Comparison of ENCODE assay signal across 24 cellular contexts in genomic region chr10:10193848-10194247, GRCh38.
"Had no signal": no experiment of that assay in that cellular context is flagged by ENCODE, and none has a peak within 500 bp of the region (broad histone marks: within the 10 kb centered on the region; RNA-seq: fewer than 3 reads in every experiment).

No MANE protein-coding gene starts in this region.

- ATAC-seq: activated T-helper 17 cell treated with anti-CD3 and anti-CD28 coated beads, Interleukin-2, amount 50 U/mL, for 72 hours; PC-3 had no signal

- H3K4me3 Mint-ChIP-seq: activated CD4-positive, alpha-beta memory T cell treated with anti-CD3 and anti-CD28 coated beads, Interleukin-2, amount 10 ng/mL, durations not matched to agents 7 days and 5 days; activated naive CD4-positive, alpha-beta T cell treated with anti-CD3 and anti-CD28 coated beads for 36 hours; activated naive CD8-positive, alpha-beta T cell; activated T-helper 17 cell treated with anti-CD3 and anti-CD28 coated beads, Interleukin-2, amount 50 U/mL, for 72 hours; brain; central memory CD8-positive, alpha-beta T cell; T-helper 1 cell treated with Interleukin-12 subunit alpha and Interleukin-12 subunit beta and Interleukin-4 antibody, amounts not matched to agents 30 μg/mL and 1 μg/mL, for 36 hours had no signal

- H3K27ac Mint-ChIP-seq: activated CD4-positive, alpha-beta memory T cell treated with anti-CD3 and anti-CD28 coated beads, Interleukin-2, amount 10 ng/mL, durations not matched to agents 7 days and 5 days; activated naive CD4-positive, alpha-beta T cell treated with anti-CD3 and anti-CD28 coated beads for 36 hours; activated naive CD8-positive, alpha-beta T cell; activated T-helper 17 cell treated with anti-CD3 and anti-CD28 coated beads, Interleukin-2, amount 50 U/mL, for 72 hours; brain; T-helper 1 cell treated with Interleukin-12 subunit alpha and Interleukin-12 subunit beta and Interleukin-4 antibody, amounts not matched to agents 30 μg/mL and 1 μg/mL, for 36 hours had no signal

- H3K4me1 Mint-ChIP-seq: activated CD4-positive, alpha-beta memory T cell treated with anti-CD3 and anti-CD28 coated beads, Interleukin-2, amount 10 ng/mL, durations not matched to agents 7 days and 5 days; activated T-helper 17 cell treated with anti-CD3 and anti-CD28 coated beads, Interleukin-2, amount 50 U/mL, for 72 hours; central memory CD8-positive, alpha-beta T cell had no signal

- H3K9me3 Mint-ChIP-seq: activated CD4-positive, alpha-beta memory T cell treated with anti-CD3 and anti-CD28 coated beads, Interleukin-2, amount 10 ng/mL, durations not matched to agents 7 days and 5 days; activated naive CD4-positive, alpha-beta T cell treated with anti-CD3 and anti-CD28 coated beads for 36 hours; activated T-helper 17 cell treated with anti-CD3 and anti-CD28 coated beads, Interleukin-2, amount 50 U/mL, for 72 hours; T-helper 1 cell treated with Interleukin-12 subunit alpha and Interleukin-12 subunit beta and Interleukin-4 antibody, amounts not matched to agents 30 μg/mL and 1 μg/mL, for 36 hours had no signal

- H3K27me3 Mint-ChIP-seq: activated CD4-positive, alpha-beta memory T cell treated with anti-CD3 and anti-CD28 coated beads, Interleukin-2, amount 10 ng/mL, durations not matched to agents 7 days and 5 days; central memory CD8-positive, alpha-beta T cell had no signal

- DNase-seq: activated CD4-positive, alpha-beta memory T cell treated with anti-CD3 and anti-CD28 coated beads, Interleukin-2, amount 10 ng/mL, durations not matched to agents 7 days and 5 days; activated CD4-positive, alpha-beta T cell treated with anti-CD3 and anti-CD28 coated beads, Interleukin-2, amount 50 U/mL, for 1 hour; activated CD4-positive, CD25-positive, alpha-beta regulatory T cell treated with anti-CD3 and anti-CD28 coated beads, Interleukin-2, amount 50 U/mL, for 72 hours; activated gamma-delta T cell; activated naive CD4-positive, alpha-beta T cell treated with anti-CD3 and anti-CD28 coated beads for 36 hours; activated T-cell treated with anti-CD3 and anti-CD28 coated beads for 4 hours; activated T-cell treated with anti-CD3 and anti-CD28 coated beads, Interleukin-2, amount 50 U/mL, for 48 hours; amygdala; MM.1S; NCI-H1105; NCI-H1436; NCI-H1694 treated with DMSO at 0.1 percent for 48 hours; NCI-H2081; NCI-H510A treated with DMSO at 0.1 percent for 48 hours; NCI-H69; NK-92 treated with Interleukin-12 subunit alpha and Interleukin-12 subunit beta, amount 100 ng/mL, for 24 hours; PC-3; SHP77 treated with DMSO at 0.1 percent for 48 hours had no signal

- FAIRE-seq: astrocyte had no signal

- H3K36me3 Mint-ChIP-seq: activated naive CD8-positive, alpha-beta T cell; brain had no signal
